Comparison of ENCODE assay signal across 1 cellular context in the genomic region with DNA sequence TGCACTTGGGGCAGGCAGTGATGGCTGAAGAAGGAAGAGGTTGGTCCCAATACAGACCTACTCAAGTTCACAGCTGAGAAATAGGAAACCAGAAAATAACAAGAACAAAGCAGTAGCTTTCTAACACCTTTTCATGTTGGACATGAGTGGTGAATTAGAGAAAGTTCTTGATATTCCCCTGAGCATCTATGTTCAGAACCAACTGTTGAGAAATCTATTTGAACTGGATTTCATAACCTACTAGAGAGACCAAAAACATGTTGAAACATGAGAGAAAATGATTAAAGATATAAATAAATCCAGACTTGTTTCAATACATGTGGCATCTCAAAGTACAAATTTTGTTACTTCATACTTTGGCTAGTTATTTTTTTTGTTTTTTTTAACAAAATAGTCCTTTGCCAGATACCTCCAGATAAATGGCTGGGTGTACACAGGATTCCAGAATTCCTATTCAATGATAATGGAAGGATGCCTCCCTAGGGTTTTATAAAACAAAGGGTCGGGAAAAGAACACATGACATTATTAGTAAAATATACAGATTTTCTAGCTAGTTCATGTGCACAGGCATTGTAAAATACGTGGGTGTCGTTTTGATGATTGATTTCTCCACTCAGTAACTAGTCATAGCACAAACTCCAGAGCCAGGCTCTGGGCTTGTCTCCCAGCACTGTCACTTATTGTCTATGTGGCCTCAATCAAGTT.
TF ChIP-seq lines count a peak whose summit lies in the region.

No MANE protein-coding gene starts in this region.

TF ChIP-seq in WTC11, 78 proteins besides CTCF, POLR2A, EP300 and RAD21 (continued from another document):
- no peak for TF ChIP-seq STAT6 (CRISPR knock-in tag; conservative IDR thresholded peaks at IDR 0.05; ENCODE audit: low read depth)
- TF ChIP-seq, protein P1, sequence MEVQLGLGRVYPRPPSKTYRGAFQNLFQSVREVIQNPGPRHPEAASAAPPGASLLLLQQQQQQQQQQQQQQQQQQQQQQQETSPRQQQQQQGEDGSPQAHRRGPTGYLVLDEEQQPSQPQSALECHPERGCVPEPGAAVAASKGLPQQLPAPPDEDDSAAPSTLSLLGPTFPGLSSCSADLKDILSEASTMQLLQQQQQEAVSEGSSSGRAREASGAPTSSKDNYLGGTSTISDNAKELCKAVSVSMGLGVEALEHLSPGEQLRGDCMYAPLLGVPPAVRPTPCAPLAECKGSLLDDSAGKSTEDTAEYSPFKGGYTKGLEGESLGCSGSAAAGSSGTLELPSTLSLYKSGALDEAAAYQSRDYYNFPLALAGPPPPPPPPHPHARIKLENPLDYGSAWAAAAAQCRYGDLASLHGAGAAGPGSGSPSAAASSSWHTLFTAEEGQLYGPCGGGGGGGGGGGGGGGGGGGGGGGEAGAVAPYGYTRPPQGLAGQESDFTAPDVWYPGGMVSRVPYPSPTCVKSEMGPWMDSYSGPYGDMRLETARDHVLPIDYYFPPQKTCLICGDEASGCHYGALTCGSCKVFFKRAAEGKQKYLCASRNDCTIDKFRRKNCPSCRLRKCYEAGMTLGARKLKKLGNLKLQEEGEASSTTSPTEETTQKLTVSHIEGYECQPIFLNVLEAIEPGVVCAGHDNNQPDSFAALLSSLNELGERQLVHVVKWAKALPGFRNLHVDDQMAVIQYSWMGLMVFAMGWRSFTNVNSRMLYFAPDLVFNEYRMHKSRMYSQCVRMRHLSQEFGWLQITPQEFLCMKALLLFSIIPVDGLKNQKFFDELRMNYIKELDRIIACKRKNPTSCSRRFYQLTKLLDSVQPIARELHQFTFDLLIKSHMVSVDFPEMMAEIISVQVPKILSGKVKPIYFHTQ (CRISPR knock-in tag; IDR thresholded peaks at IDR 0.05) = no peak
